Comparison of ENCODE assay signal across 16 cellular contexts in the genomic region with DNA sequence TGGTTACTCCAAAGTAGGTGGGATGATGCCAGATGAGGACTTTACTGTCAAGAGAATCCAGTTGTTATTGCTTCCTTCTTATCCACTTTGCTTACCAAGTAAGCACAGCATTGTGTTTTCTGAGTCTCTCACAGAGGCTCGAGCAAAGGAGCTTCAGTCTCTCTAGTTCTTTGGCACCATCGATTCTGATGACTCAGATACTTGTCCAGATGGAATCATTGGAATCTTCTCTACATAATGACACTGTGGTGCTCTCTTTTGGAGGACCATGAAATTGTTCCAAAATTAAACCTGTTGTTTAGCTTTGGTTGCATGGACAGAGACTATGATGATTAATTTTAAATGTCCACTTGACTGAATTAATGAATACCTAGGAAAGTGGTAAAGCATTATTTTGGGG.
A peak's percentile ranks its signal among the peaks of the same experiment; 100 is the strongest.
DNase-seq lines count a peak whose midpoint lies in the region; ATAC-seq lines count a peak whose summit lies in the region.
"Had no signal": no experiment of that assay in that cellular context is flagged by ENCODE, and none has a peak within 500 bp of the region (broad histone marks: within the 10 kb centered on the region; RNA-seq: fewer than 3 reads in every experiment).

No MANE protein-coding gene starts in this region.

- DNase-seq in NCI-H2227 (lab: John Stamatoyannopoulos, UW; ENCODE audit: unreplicated experiment) (peak; percentile 22), NCI-H2227 treated with DMSO at 0.1 percent for 48 hours (lab: John Stamatoyannopoulos, UW) (no peak), NCI-H446 (lab: John Stamatoyannopoulos, UW) (peak; percentile 58 to 85), cerebellum (ENCODE audit: low spot score) (peak; percentile 17), pons (ENCODE audit: low spot score) (peak; percentile 20), NCI-H1092 (lab: John Stamatoyannopoulos, UW) (no peak)
- DNase-seq: Calu3; CD4-positive, alpha-beta memory T cell; COR-L47; DMS79; EL; GF-D8; GOT3; HFFc6 had no signal

- ATAC-seq in HG02885 (IDR thresholded peaks at IDR 0.05; ENCODE audit: poor library complexity, unreplicated experiment) (no peak), GM21825 (IDR thresholded peaks at IDR 0.05; ENCODE audit: unreplicated experiment) (no peak)

Comparison
In these comparisons a context has a peak if more than half of its experiments do, and no peak if none do; other contexts are left out.
1. DNase-seq: peak in NCI-H2227 (single experiment), NCI-H446 (2 of 2), cerebellum (single experiment) and pons (single experiment); none in NCI-H2227 treated with DMSO at 0.1 percent for 48 hours (single experiment) and NCI-H1092 (single experiment).